Comparison of ENCODE assay signal across 16 cellular contexts in genomic region chr6:132399376-132400074, GRCh38. TPM values are rescaled to one million over a fixed set of nuclear protein-coding genes. Genes with fewer than 3 reads are reported as not detected.
DNase-seq lines count a peak whose midpoint lies in the region; ATAC-seq lines count a peak whose summit lies in the region.
"Had no signal": no experiment of that assay in that cellular context is flagged by ENCODE, and none has a peak within 500 bp of the region (broad histone marks: within the 10 kb centered on the region; RNA-seq: fewer than 3 reads in every experiment).

No MANE protein-coding gene starts in this region.

- H3K27ac ChIP-seq in urinary bladder (ENCODE audit: low read depth) = no peak overlapping the region
- H3K27ac ChIP-seq: 22Rv1, Peyer's patch, right lobe of liver, thoracic aorta had no signal

- H3K4me1 Mint-ChIP-seq in activated naive CD8-positive, alpha-beta T cell (ENCODE audit: low read depth) = peaks cover 6% of the 10 kb centered on the region
- H3K4me1 Mint-ChIP-seq in activated naive CD8-positive, alpha-beta T cell treated with anti-CD3 and anti-CD28 coated beads, Interleukin-2, amount 50 U/mL, for 24 hours = peaks cover 10% of the 10 kb centered on the region

- DNase-seq in activated naive CD8-positive, alpha-beta T cell treated with anti-CD3 and anti-CD28 coated beads, Interleukin-2, amount 50 U/mL, for 24 hours = no peak
- DNase-seq in amniotic stem cell (lab: John Stamatoyannopoulos, UW) = peak; percentile 11
- DNase-seq in iris pigment epithelial cell (ENCODE audit: low read depth) = peak; percentile 73
- no peak for DNase-seq in islet precursor cell
- no peak for DNase-seq in activated CD8-positive, alpha-beta memory T cell treated with anti-CD3 and anti-CD28 coated beads, Interleukin-2, amount 50 U/mL, for 4 hours
- DNase-seq: DMS 273 treated with DMSO at 0.1 percent for 48 hours; effector CD4-positive, alpha-beta T cell; hippocampal formation; Peyer's patch; right lobe of liver had no signal

- peaks cover 11% of the 10 kb centered on the region for H3K9me3 Mint-ChIP-seq in activated naive CD8-positive, alpha-beta T cell (ENCODE audit: low read depth)
- peaks cover 11% of the 10 kb centered on the region for H3K9me3 Mint-ChIP-seq in activated naive CD8-positive, alpha-beta T cell treated with anti-CD3 and anti-CD28 coated beads, Interleukin-2, amount 50 U/mL, for 24 hours

- 28% methylated on average over 4 of the region's 4 CpGs for WGBS in urinary bladder

- H3K36me3 ChIP-seq in urinary bladder (ENCODE audit: insufficient read depth) = no peaks in the 10 kb centered on the region
- H3K36me3 ChIP-seq: Peyer's patch, right lobe of liver, thoracic aorta had no signal

- peaks cover 2% of the 10 kb centered on the region for H3K36me3 Mint-ChIP-seq in activated naive CD8-positive, alpha-beta T cell
- no peaks in the 10 kb centered on the region for H3K36me3 Mint-ChIP-seq in activated naive CD8-positive, alpha-beta T cell treated with anti-CD3 and anti-CD28 coated beads, Interleukin-2, amount 50 U/mL, for 24 hours (ENCODE audit: low read depth)

- peak overlapping the region; percentile 67 for H3K4me3 Mint-ChIP-seq in activated naive CD8-positive, alpha-beta T cell
- no peak overlapping the region for H3K4me3 Mint-ChIP-seq in activated naive CD8-positive, alpha-beta T cell treated with anti-CD3 and anti-CD28 coated beads, Interleukin-2, amount 50 U/mL, for 24 hours
- H3K4me3 Mint-ChIP-seq: T-helper 2 cell treated with Interferon-gamma antibody and Interleukin-4, amounts not matched to agents 5 μg/mL and 100 μg/mL, for 36 hours had no signal

- no peak overlapping the region for H3K27ac Mint-ChIP-seq in activated naive CD8-positive, alpha-beta T cell
- H3K27ac Mint-ChIP-seq in activated naive CD8-positive, alpha-beta T cell treated with anti-CD3 and anti-CD28 coated beads, Interleukin-2, amount 50 U/mL, for 24 hours = no peak overlapping the region
- H3K27ac Mint-ChIP-seq: T-helper 2 cell treated with Interferon-gamma antibody and Interleukin-4, amounts not matched to agents 5 μg/mL and 100 μg/mL, for 36 hours had no signal

- peak overlapping the region; percentile 52 for H3K4me3 ChIP-seq in urinary bladder (ENCODE audit: low read depth, low read length)
- H3K4me3 ChIP-seq: right lobe of liver, thoracic aorta had no signal

- no peak for ATAC-seq in activated naive CD8-positive, alpha-beta T cell treated with anti-CD3 and anti-CD28 coated beads, Interleukin-2, amount 50 U/mL, for 24 hours
- no peak for ATAC-seq in GM18519 (IDR thresholded peaks at IDR 0.05; ENCODE audit: low FRiP score, unreplicated experiment)
- ATAC-seq: right lobe of liver had no signal

- H3K4me1 ChIP-seq in urinary bladder (ENCODE audit: insufficient read depth) = no peaks in the 10 kb centered on the region

- peaks cover 44% of the 10 kb centered on the region for H3K27me3 Mint-ChIP-seq in activated naive CD8-positive, alpha-beta T cell
- peaks cover 61% of the 10 kb centered on the region for H3K27me3 Mint-ChIP-seq in activated naive CD8-positive, alpha-beta T cell treated with anti-CD3 and anti-CD28 coated beads, Interleukin-2, amount 50 U/mL, for 24 hours

RNA-seq across cellular contexts. Expression of gene MOXD1, which starts 1.8 kb away (rescaled TPM):
- 123 TPM for total RNA-seq in urinary bladder
- polyA plus RNA-seq in urinary bladder = 22.4 TPM

Comparison
In these comparisons a context has a peak if more than half of its experiments do, and no peak if none do; other contexts are left out.
1. DNase-seq: peak in amniotic stem cell (single experiment) and iris pigment epithelial cell (single experiment); none in activated naive CD8-positive, alpha-beta T cell treated with anti-CD3 and anti-CD28 coated beads, Interleukin-2, amount 50 U/mL, for 24 hours (single experiment), islet precursor cell (single experiment) and activated CD8-positive, alpha-beta memory T cell treated with anti-CD3 and anti-CD28 coated beads, Interleukin-2, amount 50 U/mL, for 4 hours (single experiment).